In genomic region chr1:115098979-115099692, GRCh38 we compare ENCODE assay signal across 7 cellular contexts. TPM values are rescaled to one million over a fixed set of nuclear protein-coding genes. Genes with fewer than 3 reads are reported as not detected.
A peak's percentile ranks its signal among the peaks of the same experiment; 100 is the strongest.
DNase-seq lines count a peak whose midpoint lies in the region; ATAC-seq and TF ChIP-seq lines count a peak whose summit lies in the region.

No MANE protein-coding gene starts in this region.

- no peaks in the 10 kb centered on the region for H3K27me3 ChIP-seq in esophagus squamous epithelium
- no peaks in the 10 kb centered on the region for H3K27me3 ChIP-seq in rectal smooth muscle tissue (ENCODE audit: control insufficient read depth, insufficient read depth, low read length)

- H3K27ac ChIP-seq in esophagus squamous epithelium = peak overlapping the region; percentile 61 to 78 (median 76)
- peak overlapping the region; percentile 86 for H3K27ac ChIP-seq in rectal smooth muscle tissue (ENCODE audit: low read depth, low read length)

- peaks cover 0 to 18% (median 13%) of the 10 kb centered on the region in 3 donors for H3K4me1 ChIP-seq in esophagus squamous epithelium
- peaks cover 15% of the 10 kb centered on the region for H3K4me1 ChIP-seq in rectal smooth muscle tissue (ENCODE audit: control insufficient read depth, insufficient read depth, low read length)

- TF ChIP-seq CTCF in esophagus squamous epithelium (IDR thresholded peaks at IDR 0.05) = no peak

- ATAC-seq in GM18873 (IDR thresholded peaks at IDR 0.05; ENCODE audit: low FRiP score, unreplicated experiment) = peak; percentile 85
- ATAC-seq in HG02981 (IDR thresholded peaks at IDR 0.05; ENCODE audit: unreplicated experiment) = peak; percentile 86

- DNase-seq in NCI-H748 treated with DMSO at 0.1 percent for 48 hours (lab: John Stamatoyannopoulos, UW) = peak; percentile 63
- peak; percentile 23 for DNase-seq in activated CD8-positive, alpha-beta memory T cell treated with anti-CD3 and anti-CD28 coated beads, Interleukin-2, amount 50 U/mL, for 24 hours (ENCODE audit: extremely low read depth)
- no peak for DNase-seq in esophagus squamous epithelium (lab: John Stamatoyannopoulos, UW)
- DNase-seq in HPDE6-E6E7 (ENCODE audit: extremely low spot score) = no peak

- H3K9ac ChIP-seq in rectal smooth muscle tissue (ENCODE audit: low read length) = peak overlapping the region; percentile 0

- 14 to 22% methylated on average over 13 of the region's 13 CpGs for WGBS in esophagus squamous epithelium, 2 donors

- peak overlapping the region; percentile 9 to 63 (median 36) for H3K4me3 ChIP-seq in esophagus squamous epithelium
- peak overlapping the region; percentile 56 for H3K4me3 ChIP-seq in rectal smooth muscle tissue (ENCODE audit: low read length)

- intact Hi-C loops in esophagus squamous epithelium (cut with DNase I) = no loop called here

- no peak for TF ChIP-seq POLR2A in esophagus squamous epithelium (IDR thresholded peaks at IDR 0.05)

- no peaks in the 10 kb centered on the region for H3K9me3 ChIP-seq in esophagus squamous epithelium

- H3K36me3 ChIP-seq in esophagus squamous epithelium = no peaks in the 10 kb centered on the region
- H3K36me3 ChIP-seq in rectal smooth muscle tissue (ENCODE audit: control insufficient read depth, insufficient read depth, low read length) = no peaks in the 10 kb centered on the region

RNA-seq across cellular contexts. Expression of gene TSPAN2, which starts 9.8 kb away (rescaled TPM):
- 1 to 10 TPM in 2 of 4 donors, under 1 TPM in 2; 0.83 to 7.6 (median 3.9) TPM for total RNA-seq in esophagus squamous epithelium

Comparison
In these comparisons a context has a peak if more than half of its experiments do, and no peak if none do; other contexts are left out.
1. DNase-seq: peak in NCI-H748 treated with DMSO at 0.1 percent for 48 hours (single experiment) and activated CD8-positive, alpha-beta memory T cell treated with anti-CD3 and anti-CD28 coated beads, Interleukin-2, amount 50 U/mL, for 24 hours (single experiment); none in esophagus squamous epithelium (single experiment) and HPDE6-E6E7 (single experiment).